ENCODE assay signal across 2 cellular contexts in genomic region chr1:32772281-32773017, GRCh38.
TF ChIP-seq lines count a peak whose summit lies in the region.

No MANE protein-coding gene starts in this region.

TF ChIP-seq in WTC11, 78 proteins besides CTCF, POLR2A, EP300 and RAD21 (continued from another document):
- TF ChIP-seq TP53 (CRISPR knock-in tag; IDR thresholded peaks at IDR 0.05): 0 out of 2 replicates have a peak, but pooled peaks have one; percentile 1

TF ChIP-seq in GM12891, 5 proteins besides CTCF, POLR2A, EP300 and RAD21 (continued from another document):
- no peak for TF ChIP-seq PAX5 (IDR thresholded peaks at IDR 0.05; ENCODE audit: insufficient read depth, low read length, severe bottlenecking)
- TF ChIP-seq SPI1 (IDR thresholded peaks at IDR 0.05; ENCODE audit: low read depth, low read length): no peak
- no peak for TF ChIP-seq POU2F2 (IDR thresholded peaks at IDR 0.05; ENCODE audit: low read depth, low read length)
- TF ChIP-seq POLR2AphosphoS5 (IDR thresholded peaks at IDR 0.05; ENCODE audit: low read depth, low read length): no peak
